8 cellular contexts compared by ENCODE assay signal in genomic region chr2:217943379-217944321, GRCh38. TPM values are rescaled to one million over a fixed set of nuclear protein-coding genes. Genes with fewer than 3 reads are reported as not detected.
DNase-seq lines count a peak whose midpoint lies in the region; ATAC-seq, FAIRE-seq and TF ChIP-seq lines count a peak whose summit lies in the region.

No MANE protein-coding gene starts in this region.

- H3K9me3 ChIP-seq in A549, result no peaks in the 10 kb centered on the region
- no peaks in the 10 kb centered on the region for H3K9me3 ChIP-seq in esophagus (ENCODE audit: control insufficient read depth in 2 of 2, insufficient read depth in 1 of 2, low read depth in 1 of 2, low read length in 1 of 2)
- H3K9me3 ChIP-seq in CD8-positive, alpha-beta memory T cell (ENCODE audit: low read length), result no peaks in the 10 kb centered on the region

- H3K4me3 ChIP-seq in A549, result peak overlapping the region; percentile 44
- peak overlapping the region; percentile 56 to 62 for H3K4me3 ChIP-seq in esophagus (ENCODE audit: low read depth in 1 of 2, low read length in 2 of 2)
- H3K4me3 ChIP-seq in urinary bladder (ENCODE audit: low read depth, low read length), result peak overlapping the region; percentile 50
- no peak overlapping the region for H3K4me3 ChIP-seq in CD8-positive, alpha-beta memory T cell (ENCODE audit: low read length)

- no peak for FAIRE-seq in A549 (lab: Jason Lieb, UNC)

- H3K36me3 Mint-ChIP-seq in CD8-positive, alpha-beta memory T cell, result no peaks in the 10 kb centered on the region
- no peaks in the 10 kb centered on the region for H3K36me3 Mint-ChIP-seq in effector memory CD8-positive, alpha-beta T cell (ENCODE audit: insufficient read depth)

- no peak overlapping the region for H3K27ac Mint-ChIP-seq in CD8-positive, alpha-beta memory T cell
- H3K27ac Mint-ChIP-seq in effector memory CD8-positive, alpha-beta T cell, result no peak overlapping the region

- WGBS in A549 (ENCODE audit: missing lambda C conversion rate), result 39% methylated on average over 10 of the region's 16 CpGs
- 8 to 19% methylated on average over 15 to 16 of the region's 16 CpGs for WGBS in esophagus, 2 donors
- WGBS in urinary bladder, result 4% methylated on average over 16 of the region's 16 CpGs

- TF ChIP-seq CTCF in A549 (IDR thresholded peaks at IDR 0.05) (no peak), RWPE1 (conservative IDR thresholded peaks at IDR 0.05; ENCODE audit: low read depth) (no peak)

- peaks cover 27% of the 10 kb centered on the region for H3K4me1 ChIP-seq in A549
- peaks cover 0 to 13% of the 10 kb centered on the region in 2 donors for H3K4me1 ChIP-seq in esophagus (ENCODE audit: control insufficient read depth in 2 of 2, insufficient read depth in 2 of 2, low read length in 1 of 2)
- H3K4me1 ChIP-seq in urinary bladder (ENCODE audit: insufficient read depth), result no peaks in the 10 kb centered on the region
- H3K4me1 ChIP-seq in CD8-positive, alpha-beta memory T cell (ENCODE audit: insufficient read depth, low read length), result no peaks in the 10 kb centered on the region

- H3K4me1 Mint-ChIP-seq in CD8-positive, alpha-beta memory T cell, result no peaks in the 10 kb centered on the region
- peaks cover 0 to 2% of the 10 kb centered on the region in 2 donors for H3K4me1 Mint-ChIP-seq in effector memory CD8-positive, alpha-beta T cell (ENCODE audit: low read depth in 2 of 2)

- CTCF ChIA-PET in A549 (lab: Yijun Ruan, JAX) (interaction anchor here (0.9 to 2.2 kb wide), 13 partner anchors 10 to 158 kb away, joined by 3 to 9 read pairs (median 5); no protein-coding TSS in a partner anchor), RWPE1 (lab: Yijun Ruan, JAX) (interaction anchor here (0.6 to 0.7 kb wide), 2 partner anchors 9 to 20 kb away, joined by 3 to 4 read pairs; no protein-coding TSS in a partner anchor)
- CTCF ChIA-PET in CD8-positive, alpha-beta memory T cell (lab: Charles Lee), result no interaction called here

- no peaks in the 10 kb centered on the region for H3K27me3 ChIP-seq in esophagus (ENCODE audit: control insufficient read depth in 1 of 2, insufficient read depth in 2 of 2, low read length in 2 of 2)
- H3K27me3 ChIP-seq in CD8-positive, alpha-beta memory T cell (ENCODE audit: insufficient read depth, low read length, poor library complexity, severe bottlenecking), result no peaks in the 10 kb centered on the region

- ATAC-seq in A549, result peak; percentile 91 to 97
- no peak for ATAC-seq in effector memory CD8-positive, alpha-beta T cell (replicated peaks)

- H3K4me2 ChIP-seq in A549, result peak overlapping the region; percentile 87

- H3K27ac ChIP-seq in A549 (peak overlapping the region; percentile 57 to 77), RWPE1 (peak overlapping the region; percentile 49), esophagus (ENCODE audit: low read depth in 2 of 2, low read length in 1 of 2) (peak overlapping the region; percentile 81 to 92), urinary bladder (ENCODE audit: low read depth) (peak overlapping the region; percentile 73)
- H3K27ac ChIP-seq in CD8-positive, alpha-beta memory T cell (ENCODE audit: low read depth, low read length), result no peak overlapping the region

- TF ChIP-seq POLR2A in A549 (IDR thresholded peaks at IDR 0.05; ENCODE audit: low read length), result peak; percentile 32; the same call in 1 of the 2 replicates

- peak in 1 of 2 experiments; percentile 16; a peak in 2 of 5 replicates for TF ChIP-seq RAD21 in A549 (conservative IDR thresholded peaks at IDR 0.05 in 1 of 2, IDR thresholded peaks at IDR 0.05 in 1 of 2)

- H3K4me3 Mint-ChIP-seq in CD8-positive, alpha-beta memory T cell, result no peak overlapping the region
- no peak overlapping the region for H3K4me3 Mint-ChIP-seq in effector memory CD8-positive, alpha-beta T cell

- H3K36me3 ChIP-seq in esophagus (ENCODE audit: control insufficient read depth in 2 of 2, insufficient read depth in 2 of 2, low read length in 1 of 2), result no peaks in the 10 kb centered on the region
- no peaks in the 10 kb centered on the region for H3K36me3 ChIP-seq in urinary bladder (ENCODE audit: insufficient read depth)
- H3K36me3 ChIP-seq in CD8-positive, alpha-beta memory T cell (ENCODE audit: insufficient read depth, low read length), result no peaks in the 10 kb centered on the region

- no peaks in the 10 kb centered on the region for H3K9me3 Mint-ChIP-seq in CD8-positive, alpha-beta memory T cell
- H3K9me3 Mint-ChIP-seq in effector memory CD8-positive, alpha-beta T cell, result no peaks in the 10 kb centered on the region

- H3K27me3 Mint-ChIP-seq in CD8-positive, alpha-beta memory T cell, result peaks cover 18 to 42% of the 10 kb centered on the region in 2 donors
- H3K27me3 Mint-ChIP-seq in effector memory CD8-positive, alpha-beta T cell, result peaks cover 61 to 71% of the 10 kb centered on the region in 2 donors

- POLR2A ChIA-PET in A549 (lab: Yijun Ruan, JAX) (interaction anchor here (1.5 kb wide), 1 partner anchor 9 kb away, joined by 7 read pairs; no protein-coding TSS in a partner anchor), RWPE1 (lab: Yijun Ruan, JAX; ENCODE audit: low non-redundant PET) (no interaction called here)
- POLR2A ChIA-PET in CD8-positive, alpha-beta memory T cell (lab: Charles Lee), result no interaction called here

- TF ChIP-seq EP300 in A549 (IDR thresholded peaks at IDR 0.05), result no peak

- DNase-seq in A549 (ENCODE audit: low read depth in 1 of 2, low spot score in 1 of 2) (peak; percentile 35 to 71), H4 (ENCODE audit: low spot score) (peak; percentile 23), RWPE1 (ENCODE audit: low spot score) (no peak), mucosa of gallbladder (ENCODE audit: low spot score) (peak; percentile 81)
- DNase-seq in CD8-positive, alpha-beta memory T cell, result no peak
- no peak for DNase-seq in effector memory CD8-positive, alpha-beta T cell

TF ChIP-seq in A549, 52 proteins besides CTCF, POLR2A, EP300 and RAD21:
- TF ChIP-seq ZFP36 (IDR thresholded peaks at IDR 0.05; ENCODE audit: borderline replicate concordance, partially characterized antibody) (no peak), POLR2AphosphoS2 (conservative IDR thresholded peaks at IDR 0.05; ENCODE audit: low read length) (no peak), SMC3 (IDR thresholded peaks at IDR 0.05) (peak; percentile 30; the same call in 1 of the 3 replicates), FOXS1 (CRISPR knock-in tag; IDR thresholded peaks at IDR 0.05) (no peak), NPAS2 (CRISPR knock-in tag; IDR thresholded peaks at IDR 0.05; ENCODE audit: borderline replicate concordance) (no peak), RNF2 (IDR thresholded peaks at IDR 0.05; ENCODE audit: borderline replicate concordance, low read depth) (no peak)

RNA-seq across cellular contexts. Expression of gene TNS1, which starts 59.1 kb away (rescaled TPM):
- polyA plus RNA-seq in A549 (2011; rRNA removed), result 4.9 and 9.5 TPM in 2 replicates
- polyA plus RNA-seq in A549 (2012; cell fraction: cytosol; rRNA removed), result 1.6 and 2.9 TPM in 2 replicates
- polyA plus RNA-seq in A549 (2012; cell fraction: nucleus; rRNA removed), result 7.3 and 9.9 TPM in 2 replicates
- 7.7 to 11.4 TPM (median 10.6 TPM) in 3 replicates for polyA plus RNA-seq in A549 (2017; fragmentation: RNase III; extraction: RNeasy Plus Mini Kit Qiagen cat#74134 plus additional on column Dnase treatment)
- 27.8 and 32.4 TPM in 2 replicates for polyA minus RNA-seq in A549 (2011; rRNA and poly(A)+ RNA removed)
- total RNA-seq in H4 (2014; rRNA removed; shearing (Covaris generic)), result 0.45 and 0.74 TPM in 2 replicates
- polyA plus RNA-seq in esophagus, result 10 to 100 TPM; 28.3 to 39.0 TPM
- 469 TPM for total RNA-seq in mucosa of gallbladder
- total RNA-seq in urinary bladder, result 191 TPM
- polyA plus RNA-seq in urinary bladder, result 576 TPM
- total RNA-seq in CD8-positive, alpha-beta memory T cell, result 1 to 10 TPM; 1.1 to 1.8 TPM
- not detected for polyA plus RNA-seq in CD8-positive, alpha-beta memory T cell

Comparison
In these comparisons a context has a peak if more than half of its experiments do, and no peak if none do; other contexts are left out.
1. DNase-seq: peak in A549 (2 of 2), H4 (single experiment) and mucosa of gallbladder (single experiment); none in RWPE1 (single experiment), CD8-positive, alpha-beta memory T cell (0 of 5) and effector memory CD8-positive, alpha-beta T cell (0 of 3).
2. RNA of gene TNS1, which starts 59.1 kb away (total RNA-seq): 469 TPM in mucosa of gallbladder (single experiment) and 191 TPM in urinary bladder (single experiment); 1.1 to 1.8 TPM in CD8-positive, alpha-beta memory T cell and 0.45 to 0.74 TPM in H4; every median in the first group is over 10 times any median in the second.